8 cellular contexts compared by ENCODE assay signal in genomic region chr17:30905742-30906100, GRCh38. TPM values are rescaled to one million over a fixed set of nuclear protein-coding genes. Genes with fewer than 3 reads are reported as not detected.
DNase-seq lines count a peak whose midpoint lies in the region; ATAC-seq and TF ChIP-seq lines count a peak whose summit lies in the region.

No MANE protein-coding gene starts in this region.

- H3K27ac ChIP-seq in BLaER1 treated with 17β-estradiol and CSF1 and Interleukin-3, amounts not matched to agents 10 nM and 100 nM: peak overlapping the region; percentile 82 to 96 (median 93)
- H3K27ac ChIP-seq in MM.1S (ENCODE audit: low read length) (no peak overlapping the region), right lobe of liver (peak overlapping the region; percentile 86 to 90 (median 90)), testis (peak overlapping the region; percentile 79 to 81)

- TF ChIP-seq POLR2A in right lobe of liver (IDR thresholded peaks at IDR 0.05) (no peak), testis (IDR thresholded peaks at IDR 0.05) (no peak)

- H3K9me3 ChIP-seq in BLaER1 treated with 17β-estradiol and CSF1 and Interleukin-3, amounts not matched to agents 10 nM and 100 nM (replicated peaks in 1 of 11): no peaks in the 10 kb centered on the region
- no peaks in the 10 kb centered on the region for H3K9me3 ChIP-seq in MM.1S (replicated peaks; ENCODE audit: insufficient read depth, low read length)
- H3K9me3 ChIP-seq in right lobe of liver: no peaks in the 10 kb centered on the region
- no peaks in the 10 kb centered on the region for H3K9me3 ChIP-seq in testis

- peak overlapping the region; percentile 72 to 87 (median 79) for H3K4me3 ChIP-seq in BLaER1 treated with 17β-estradiol and CSF1 and Interleukin-3, amounts not matched to agents 10 nM and 100 nM
- H3K4me3 ChIP-seq in MM.1S (ENCODE audit: low read length) (peak overlapping the region; percentile 94), cardiac fibroblast (replicated peaks in 1 of 2; ENCODE audit: low read depth in 2 of 2, low read length in 2 of 2) (peak overlapping the region; percentile 86 to 91), right lobe of liver (peak overlapping the region; percentile 65 to 90 (median 67)), testis (peak overlapping the region; percentile 79 to 88)

- peaks cover 36% of the 10 kb centered on the region for H3K79me2 ChIP-seq in MM.1S (ENCODE audit: low read length)

- peaks cover 0 to 12% (median 3%) of the 10 kb centered on the region in 11 experiments; a peak in 9 of 22 replicates for H4K20me1 ChIP-seq in BLaER1 treated with 17β-estradiol and CSF1 and Interleukin-3, amounts not matched to agents 10 nM and 100 nM
- no peaks in the 10 kb centered on the region for H4K20me1 ChIP-seq in MM.1S (ENCODE audit: insufficient read depth, low read length)

- H3K27me3 ChIP-seq in BLaER1 treated with 17β-estradiol and CSF1 and Interleukin-3, amounts not matched to agents 10 nM and 100 nM: no peaks in the 10 kb centered on the region
- H3K27me3 ChIP-seq in MM.1S (replicated peaks; ENCODE audit: insufficient read depth, low read length): no peaks in the 10 kb centered on the region
- no peaks in the 10 kb centered on the region for H3K27me3 ChIP-seq in right lobe of liver
- no peaks in the 10 kb centered on the region for H3K27me3 ChIP-seq in testis

- DNase-seq in MM.1S (no peak), cardiac fibroblast (ENCODE audit: low read depth in 2 of 2) (no peak), right lobe of liver (no peak), testis (no peak), SHP77 treated with DMSO at 0.1 percent for 48 hours (lab: John Stamatoyannopoulos, UW) (no peak), NCI-H2029 treated with DMSO at 0.1 percent for 48 hours (lab: John Stamatoyannopoulos, UW) (no peak)

- H3K9ac ChIP-seq in BLaER1 treated with 17β-estradiol and CSF1 and Interleukin-3, amounts not matched to agents 10 nM and 100 nM: peak overlapping the region; percentile 88 to 97 (median 95)
- peak overlapping the region; percentile 81 for H3K9ac ChIP-seq in MM.1S (ENCODE audit: low read length)

- TF ChIP-seq CTCF in MM.1S (IDR thresholded peaks at IDR 0.05; ENCODE audit: low read length): no peak
- no peak for TF ChIP-seq CTCF in cardiac fibroblast (IDR thresholded peaks at IDR 0.05; ENCODE audit: low read depth, low read length)
- TF ChIP-seq CTCF in right lobe of liver (IDR thresholded peaks at IDR 0.05): no peak
- no peak for TF ChIP-seq CTCF in testis (IDR thresholded peaks at IDR 0.05)

- peak overlapping the region; percentile 96 for H2AFZ ChIP-seq in MM.1S (ENCODE audit: low read length)

- 1% methylated on average over 9 of the region's 11 CpGs for WGBS in right lobe of liver (ENCODE audit: insufficient coverage, low coverage, low lambda C conversion rate, missing lambda C conversion rate)
- 0 to 1% methylated on average over 8 to 11 of the region's 11 CpGs for WGBS in testis, 2 donors

- ATAC-seq in GM19467 (IDR thresholded peaks at IDR 0.05; ENCODE audit: unreplicated experiment) (peak; percentile 34), right lobe of liver (peak; percentile 59 to 66 (median 62))

- intact Hi-C loops in right lobe of liver (cut with DNase I): no loop called here
- intact Hi-C loops in testis (cut with DNase I; ENCODE audit: low total_unique reads): no loop called here

- no peaks in the 10 kb centered on the region for H3K9me2 ChIP-seq in MM.1S (replicated peaks; ENCODE audit: insufficient read depth, low read length)

- H3K4me1 ChIP-seq in BLaER1 treated with 17β-estradiol and CSF1 and Interleukin-3, amounts not matched to agents 10 nM and 100 nM: peaks cover 18 to 72% (median 27%) of the 10 kb centered on the region in 10 experiments
- no peaks in the 10 kb centered on the region for H3K4me1 ChIP-seq in MM.1S (ENCODE audit: low read length)
- peaks cover 0 to 16% (median 6%) of the 10 kb centered on the region in 4 donors for H3K4me1 ChIP-seq in right lobe of liver
- H3K4me1 ChIP-seq in testis: peaks cover 5% of the 10 kb centered on the region

- H3K36me3 ChIP-seq in BLaER1 treated with 17β-estradiol and CSF1 and Interleukin-3, amounts not matched to agents 10 nM and 100 nM: peaks cover 18 to 40% (median 34%) of the 10 kb centered on the region in 11 experiments
- H3K36me3 ChIP-seq in MM.1S (replicated peaks; ENCODE audit: insufficient read depth, low read length) (no peaks in the 10 kb centered on the region), right lobe of liver (peaks cover 0 to 3% (median 0%) of the 10 kb centered on the region in 4 donors), testis (ENCODE audit: low read depth, missing control alignments) (no peaks in the 10 kb centered on the region)

- peaks cover 13% of the 10 kb centered on the region for H3F3A ChIP-seq in MM.1S (ENCODE audit: insufficient read depth, low read length)

- H3K4me2 ChIP-seq in BLaER1 treated with 17β-estradiol and CSF1 and Interleukin-3, amounts not matched to agents 10 nM and 100 nM: peak overlapping the region; percentile 78 to 99 (median 92)
- peak overlapping the region; percentile 76 for H3K4me2 ChIP-seq in MM.1S (ENCODE audit: low read depth, low read length)

RNA-seq across cellular contexts. Expression of gene TEFM, which starts 0.3 kb away (rescaled TPM):
- total RNA-seq in right lobe of liver: 1 to 10 TPM; 6.6 to 9.9 (median 8.1) TPM
- total RNA-seq in testis: 10 to 100 TPM; 10.9 to 16.2 TPM
- polyA plus RNA-seq in testis (ENCODE audit: insufficient read depth, low read depth, low replicate concordance): 8.7 TPM

RNA-seq across cellular contexts. Expression of gene ADAP2, which starts 16.0 kb away (rescaled TPM):
- total RNA-seq in right lobe of liver (10 to 100 TPM in 1 of 6 experiments, 1 to 10 TPM in 5; 5.4 to 13.2 (median 8.1) TPM), testis (1 to 10 TPM; 3.5 to 6.4 TPM)
- 7.1 TPM for polyA plus RNA-seq in testis (ENCODE audit: insufficient read depth, low read depth, low replicate concordance)
